20 cellular contexts compared by ENCODE assay signal in the genomic region with DNA sequence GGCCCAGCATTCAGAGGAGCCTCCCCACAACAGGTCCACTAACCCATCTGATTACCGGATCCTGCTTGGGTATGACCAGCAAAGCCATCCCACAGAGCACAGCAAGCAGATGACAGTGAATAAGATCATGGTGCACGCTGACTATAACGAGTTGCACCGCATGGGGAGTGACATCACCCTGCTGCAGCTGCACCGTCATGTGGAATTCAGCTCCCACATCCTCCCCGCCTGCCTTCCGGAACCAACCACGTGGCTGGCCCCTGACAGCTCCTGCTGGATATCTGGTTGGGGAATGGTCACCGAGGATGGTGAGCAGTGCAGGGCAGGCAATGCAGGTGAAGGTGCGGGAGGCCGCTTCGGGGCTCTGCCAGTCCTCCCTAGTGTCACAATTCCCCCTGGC. TPM values are rescaled to one million over a fixed set of nuclear protein-coding genes. Genes with fewer than 3 reads are reported as not detected.
"Had no signal": no experiment of that assay in that cellular context is flagged by ENCODE, and none has a peak within 500 bp of the region (broad histone marks: within the 10 kb centered on the region; RNA-seq: fewer than 3 reads in every experiment).

No MANE protein-coding gene starts in this region.

RNA-seq across cellular contexts. Expression of a gene that starts 25.1 kb away (rescaled TPM):
- total RNA-seq: activated CD4-positive, alpha-beta memory T cell treated with anti-CD3 and anti-CD28 coated beads, Interleukin-2, amount 10 ng/mL, durations not matched to agents 7 days and 5 days; activated CD4-positive, alpha-beta T cell treated with anti-CD3 and anti-CD28 coated beads for 36 hours; activated CD4-positive, alpha-beta T cell treated with anti-CD3 and anti-CD28 coated beads, Interleukin-2, amount 10 ng/mL, durations not matched to agents 7 days and 5 days; activated CD8-positive, alpha-beta memory T cell treated with anti-CD3 and anti-CD28 coated beads for 36 hours; activated CD8-positive, alpha-beta T cell treated with anti-CD3 and anti-CD28 coated beads, Interleukin-2, amount 10 ng/mL, durations not matched to agents 7 days and 5 days; activated naive CD8-positive, alpha-beta T cell treated with anti-CD3 and anti-CD28 coated beads, Interleukin-2, amount 10 ng/mL, durations not matched to agents 7 days and 5 days; activated T-cell treated with anti-CD3 and anti-CD28 coated beads, Interleukin-2, amount 50 U/mL, for 72 hours; activated T-helper 1 cell treated with anti-CD3 and anti-CD28 coated beads, Interleukin-12 subunit alpha, Interleukin-12 subunit beta, Interleukin-2, Interleukin-4 antibody, amounts not matched to agents 30 ng/mL and 10 ng/mL and 1 ng/mL, durations not matched to agents 14 hours and 24 hours and 36 hours; activated T-helper 17 cell treated with anti-CD3 and anti-CD28 coated beads, Interleukin-2, amount 50 U/mL, for 72 hours; astrocyte; breast epithelium; T-cell; T-helper 1 cell treated with Interleukin-12 subunit alpha and Interleukin-12 subunit beta and Interleukin-4 antibody, amounts not matched to agents 30 ng/mL and 1 ng/mL, for 36 hours; T-helper 17 cell; T-helper 2 cell treated with Interferon-gamma antibody and Interleukin-4, amounts not matched to agents 100 ng/mL and 5 ng/mL, for 36 hours; WTC11 had no signal

RNA-seq across cellular contexts. Expression of a gene that starts 37.0 kb away (rescaled TPM):
- total RNA-seq: activated CD4-positive, alpha-beta memory T cell treated with anti-CD3 and anti-CD28 coated beads, Interleukin-2, amount 10 ng/mL, durations not matched to agents 7 days and 5 days; activated CD4-positive, alpha-beta T cell treated with anti-CD3 and anti-CD28 coated beads for 36 hours; activated CD4-positive, alpha-beta T cell treated with anti-CD3 and anti-CD28 coated beads, Interleukin-2, amount 10 ng/mL, durations not matched to agents 7 days and 5 days; activated CD8-positive, alpha-beta memory T cell treated with anti-CD3 and anti-CD28 coated beads for 36 hours; activated CD8-positive, alpha-beta T cell treated with anti-CD3 and anti-CD28 coated beads, Interleukin-2, amount 10 ng/mL, durations not matched to agents 7 days and 5 days; activated naive CD8-positive, alpha-beta T cell treated with anti-CD3 and anti-CD28 coated beads, Interleukin-2, amount 10 ng/mL, durations not matched to agents 7 days and 5 days; activated T-cell treated with anti-CD3 and anti-CD28 coated beads, Interleukin-2, amount 50 U/mL, for 4 hours; activated T-cell treated with anti-CD3 and anti-CD28 coated beads, Interleukin-2, amount 50 U/mL, for 72 hours; activated T-helper 1 cell treated with anti-CD3 and anti-CD28 coated beads, Interleukin-12 subunit alpha, Interleukin-12 subunit beta, Interleukin-2, Interleukin-4 antibody, amounts not matched to agents 30 ng/mL and 10 ng/mL and 1 ng/mL, durations not matched to agents 14 hours and 24 hours and 36 hours; activated T-helper 17 cell treated with anti-CD3 and anti-CD28 coated beads, Interleukin-2, amount 50 U/mL, for 72 hours; astrocyte; breast epithelium; T-cell; T-helper 1 cell treated with Interleukin-12 subunit alpha and Interleukin-12 subunit beta and Interleukin-4 antibody, amounts not matched to agents 30 ng/mL and 1 ng/mL, for 36 hours; T-helper 17 cell; T-helper 2 cell treated with Interferon-gamma antibody and Interleukin-4, amounts not matched to agents 100 ng/mL and 5 ng/mL, for 36 hours; WTC11 had no signal
- polyA plus RNA-seq: adipose tissue had no signal

RNA-seq across cellular contexts. Expression of a gene that starts 53.2 kb away (rescaled TPM):
- total RNA-seq: activated CD4-positive, alpha-beta memory T cell treated with anti-CD3 and anti-CD28 coated beads, Interleukin-2, amount 10 ng/mL, durations not matched to agents 7 days and 5 days; activated CD4-positive, alpha-beta T cell treated with anti-CD3 and anti-CD28 coated beads for 36 hours; activated CD4-positive, alpha-beta T cell treated with anti-CD3 and anti-CD28 coated beads, Interleukin-2, amount 10 ng/mL, durations not matched to agents 7 days and 5 days; activated CD8-positive, alpha-beta memory T cell treated with anti-CD3 and anti-CD28 coated beads for 36 hours; activated CD8-positive, alpha-beta T cell treated with anti-CD3 and anti-CD28 coated beads, Interleukin-2, amount 10 ng/mL, durations not matched to agents 7 days and 5 days; activated naive CD8-positive, alpha-beta T cell treated with anti-CD3 and anti-CD28 coated beads, Interleukin-2, amount 10 ng/mL, durations not matched to agents 7 days and 5 days; activated T-cell treated with anti-CD3 and anti-CD28 coated beads, Interleukin-2, amount 50 U/mL, for 4 hours; activated T-cell treated with anti-CD3 and anti-CD28 coated beads, Interleukin-2, amount 50 U/mL, for 72 hours; activated T-helper 1 cell treated with anti-CD3 and anti-CD28 coated beads, Interleukin-12 subunit alpha, Interleukin-12 subunit beta, Interleukin-2, Interleukin-4 antibody, amounts not matched to agents 30 ng/mL and 10 ng/mL and 1 ng/mL, durations not matched to agents 14 hours and 24 hours and 36 hours; activated T-helper 17 cell treated with anti-CD3 and anti-CD28 coated beads, Interleukin-2, amount 50 U/mL, for 72 hours; astrocyte; body of pancreas; breast epithelium; cardiac muscle cell; T-cell; T-helper 1 cell treated with Interleukin-12 subunit alpha and Interleukin-12 subunit beta and Interleukin-4 antibody, amounts not matched to agents 30 ng/mL and 1 ng/mL, for 36 hours; T-helper 17 cell; T-helper 2 cell treated with Interferon-gamma antibody and Interleukin-4, amounts not matched to agents 100 ng/mL and 5 ng/mL, for 36 hours; WTC11 had no signal
- polyA plus RNA-seq: cardiac muscle cell had no signal
